ENCODE assay signal across 8 cellular contexts in the genomic region with DNA sequence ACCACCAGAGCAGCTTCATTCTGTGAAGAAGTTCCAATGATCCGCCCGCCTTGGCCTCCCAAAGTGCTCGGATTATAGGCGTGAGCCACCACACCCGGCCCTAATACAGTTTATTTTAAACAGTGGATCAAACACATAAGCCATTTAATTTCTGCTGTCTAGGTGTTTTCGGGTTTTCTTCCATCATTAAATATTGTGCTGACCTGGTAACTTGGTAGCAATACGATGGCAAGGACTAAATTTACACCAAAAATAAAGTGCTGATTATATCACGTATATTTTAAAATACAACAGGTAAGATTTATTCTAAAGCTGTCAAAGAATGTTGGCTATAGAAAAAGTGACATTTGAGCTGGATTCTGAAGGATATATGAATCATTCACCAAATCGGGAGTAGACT. TPM values are rescaled to one million over a fixed set of nuclear protein-coding genes. Genes with fewer than 3 reads are reported as not detected.
DNase-seq lines count a peak whose midpoint lies in the region; ATAC-seq, FAIRE-seq and TF ChIP-seq lines count a peak whose summit lies in the region.

No MANE protein-coding gene starts in this region.

- H3K4me3 ChIP-seq in AG10803 (ENCODE audit: low read length) (peak overlapping the region; percentile 91), coronary artery (peak overlapping the region; percentile 91), pancreas (peak overlapping the region in 2 of 4 donors; percentile 99 to 100)
- H3K4me3 ChIP-seq in Jurkat, Clone E6-1 (ENCODE audit: low read length): peak overlapping the region; percentile 90

- POLR2A ChIA-PET in naive thymus-derived CD8-positive, alpha-beta T cell (lab: Charles Lee): interaction anchor here (0.9 to 2.7 kb wide), 4 partner anchors 15 to 209 kb away, joined by 4 to 24 read pairs (median 9); partner anchors contain the start of genes ITM2B, NUDT15 and RB1

- H3K36me3 ChIP-seq in pancreas: no peaks in the 10 kb centered on the region

- H3K27ac Mint-ChIP-seq in naive thymus-derived CD8-positive, alpha-beta T cell: peak overlapping the region; percentile 53 to 99 (median 98)

- peaks cover 5 to 13% (median 9%) of the 10 kb centered on the region in 3 donors for H3K4me1 ChIP-seq in pancreas

- intact Hi-C loops in pancreas (cut with DNase I): no loop called here

- H3K27ac ChIP-seq in coronary artery (no peak overlapping the region), substantia nigra (ENCODE audit: low read depth, low read length, poor library complexity, severe bottlenecking) (no peak overlapping the region), pancreas (no peak overlapping the region)

- H3K27me3 ChIP-seq in pancreas: no peaks in the 10 kb centered on the region

- peak overlapping the region; percentile 89 to 99 (median 96) for H3K4me3 Mint-ChIP-seq in naive thymus-derived CD8-positive, alpha-beta T cell

- peaks cover 19 to 62% (median 52%) of the 10 kb centered on the region in 4 donors for H3K4me1 Mint-ChIP-seq in naive thymus-derived CD8-positive, alpha-beta T cell

- no peaks in the 10 kb centered on the region for H3K9me3 ChIP-seq in pancreas

- ATAC-seq in naive thymus-derived CD8-positive, alpha-beta T cell: no peak
- ATAC-seq in pancreas: no peak

- H3K27me3 Mint-ChIP-seq in naive thymus-derived CD8-positive, alpha-beta T cell: no peaks in the 10 kb centered on the region

- peaks cover 0 to 16% (median 0%) of the 10 kb centered on the region in 3 donors for H3K36me3 Mint-ChIP-seq in naive thymus-derived CD8-positive, alpha-beta T cell

- DNase-seq in AG10803 (ENCODE audit: low read depth) (no peak), coronary artery (ENCODE audit: low spot score) (no peak), NCI-H345 (lab: John Stamatoyannopoulos, UW) (no peak), substantia nigra (lab: John Stamatoyannopoulos, UW) (no peak), putamen (ENCODE audit: low spot score) (no peak), pancreas (no peak)
- no peak for DNase-seq in Jurkat, Clone E6-1 (ENCODE audit: low read depth, low spot score)
- no peak for DNase-seq in naive thymus-derived CD8-positive, alpha-beta T cell

- peaks cover 0 to 3% (median 0%) of the 10 kb centered on the region in 9 donors for H3K9me3 Mint-ChIP-seq in naive thymus-derived CD8-positive, alpha-beta T cell

- FAIRE-seq in pancreas (lab: Jason Lieb, UNC): no peak

- 68 to 72% methylated on average over 9 of the region's 9 CpGs for WGBS in pancreas, 2 donors

- no peak for TF ChIP-seq CTCF in AG10803 (conservative IDR thresholded peaks at IDR 0.05; ENCODE audit: low read length)
- TF ChIP-seq CTCF in coronary artery (IDR thresholded peaks at IDR 0.05): no peak
- TF ChIP-seq CTCF in pancreas (IDR thresholded peaks at IDR 0.05): no peak

RNA-seq across cellular contexts. Expression of gene MED4, which starts 1.3 kb away (rescaled TPM):
- 88.3 TPM for polyA plus RNA-seq in Jurkat, Clone E6-1 (2012; ENCODE audit: insufficient read depth, insufficient read length)
- total RNA-seq in naive thymus-derived CD8-positive, alpha-beta T cell: 10 to 100 TPM; 47.1 to 55.6 TPM
- polyA plus RNA-seq in naive thymus-derived CD8-positive, alpha-beta T cell: 10 to 100 TPM; 88.9 to 91.9 (median 90.1) TPM
- 10 to 100 TPM; 12.0 to 19.6 (median 14.3) TPM for total RNA-seq in pancreas
- polyA plus RNA-seq in pancreas: 10 to 100 TPM; 23.3 to 34.9 TPM

RNA-seq across cellular contexts. Expression of gene NUDT15, which starts 56.1 kb away (rescaled TPM):
- 22.3 TPM for polyA plus RNA-seq in Jurkat, Clone E6-1 (2012; ENCODE audit: insufficient read depth, insufficient read length)
- total RNA-seq in naive thymus-derived CD8-positive, alpha-beta T cell: 1 to 10 TPM; 4.9 to 5.6 TPM
- polyA plus RNA-seq in naive thymus-derived CD8-positive, alpha-beta T cell: 1 to 10 TPM; 7.0 to 8.5 (median 7.3) TPM
- 1 to 10 TPM; 3.3 to 6.1 (median 5.3) TPM for total RNA-seq in pancreas
- polyA plus RNA-seq in pancreas: 1 to 10 TPM; 6.4 to 7.3 TPM
